Comparison of ENCODE assay signal across 16 cellular contexts in the genomic region with DNA sequence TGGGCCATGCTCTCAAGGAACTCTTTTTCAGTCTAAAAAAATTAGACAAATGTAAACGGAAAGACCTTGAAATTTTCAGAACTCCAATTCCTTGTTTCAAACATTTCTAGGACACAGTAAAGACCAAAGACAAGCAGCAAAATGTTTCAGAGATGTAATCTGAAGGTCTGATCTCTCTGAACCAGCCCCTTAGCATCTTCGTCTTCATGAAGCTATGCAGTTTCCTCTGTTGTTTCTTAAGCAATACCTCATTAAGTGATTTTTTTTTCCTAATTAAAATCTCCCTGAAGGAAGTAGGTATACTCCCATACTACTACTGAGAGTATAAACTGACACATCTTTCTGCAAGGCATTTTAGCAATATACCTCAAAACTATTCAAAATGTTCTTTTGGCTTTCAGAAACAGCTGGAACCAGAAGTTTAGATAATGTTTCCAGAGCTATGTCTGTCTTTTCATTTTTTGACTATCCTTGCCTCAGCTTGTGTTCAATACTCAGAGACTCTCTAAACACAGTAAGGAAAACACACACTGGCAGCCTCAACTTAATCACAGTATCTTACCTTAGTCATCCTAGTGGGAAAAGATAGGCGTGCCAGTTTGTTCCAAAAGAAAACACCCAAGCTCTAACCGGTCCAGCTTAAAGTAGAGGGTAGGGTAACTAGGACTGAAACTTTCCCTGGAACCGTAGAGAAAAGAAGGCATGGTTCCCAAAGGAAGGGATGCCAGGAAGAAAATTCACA. TPM values are rescaled to one million over a fixed set of nuclear protein-coding genes. Genes with fewer than 3 reads are reported as not detected.
DNase-seq lines count a peak whose midpoint lies in the region; ATAC-seq, FAIRE-seq and TF ChIP-seq lines count a peak whose summit lies in the region.
"Had no signal": no experiment of that assay in that cellular context is flagged by ENCODE, and none has a peak within 500 bp of the region (broad histone marks: within the 10 kb centered on the region; RNA-seq: fewer than 3 reads in every experiment).

No MANE protein-coding gene starts in this region.

- 68% methylated on average over 5 of the region's 5 CpGs for WGBS in A549 (ENCODE audit: missing lambda C conversion rate)
- 4% methylated on average over 5 of the region's 5 CpGs for WGBS in K562 (ENCODE audit: insufficient coverage, low coverage, missing lambda C conversion rate)

- POLR2A ChIA-PET in A549 (lab: Yijun Ruan, JAX) (no interaction called here), K562 (lab: Yijun Ruan, JAX) (no interaction called here)

- peaks cover 6% of the 10 kb centered on the region for H3K4me1 Mint-ChIP-seq in stimulated activated memory B cell treated with anti-CD40 and anti-IgM and Interleukin-4, amounts not matched to agents 10 μg/mL and 1 μg/mL and 100 μg/mL, for 72 hours

- in situ Hi-C loops in K562 (cut with MboI): no loop called here

- H3K4me3 Mint-ChIP-seq in stimulated activated memory B cell treated with anti-CD40 and anti-IgM and Interleukin-4, amounts not matched to agents 10 μg/mL and 1 μg/mL and 100 μg/mL, for 72 hours: no peak overlapping the region

- TF ChIP-seq RAD21 in A549 (conservative IDR thresholded peaks at IDR 0.05 in 1 of 2, IDR thresholded peaks at IDR 0.05 in 1 of 2): no peak
- TF ChIP-seq RAD21 in K562 (CRISPR knock-in tag; conservative IDR thresholded peaks at IDR 0.05 in 1 of 2, IDR thresholded peaks at IDR 0.05 in 1 of 2): no peak

- peaks cover 7% of the 10 kb centered on the region for H3K36me3 Mint-ChIP-seq in stimulated activated memory B cell treated with anti-CD40 and anti-IgM and Interleukin-4, amounts not matched to agents 10 μg/mL and 1 μg/mL and 100 μg/mL, for 72 hours

- H4K20me1 ChIP-seq in K562 (replicated peaks; ENCODE audit: control insufficient read depth, insufficient read depth, low read length): peaks cover 4% of the 10 kb centered on the region; the same call in 1 of the 2 replicates

- ATAC-seq in A549: no peak; a peak in 1 of 6 replicates
- ATAC-seq in K562: no peak
- ATAC-seq in left colon: no peak
- ATAC-seq in HG02571 (IDR thresholded peaks at IDR 0.05; ENCODE audit: unreplicated experiment): no peak
- no peak for ATAC-seq in GM18907 (IDR thresholded peaks at IDR 0.05; ENCODE audit: unreplicated experiment)
- ATAC-seq in stimulated activated memory B cell treated with anti-CD40 and anti-IgM and Interleukin-4, amounts not matched to agents 10 μg/mL and 1 μg/mL and 100 μg/mL, for 72 hours: no peak
- ATAC-seq: Right ventricle myocardium inferior had no signal

- no peak for TF ChIP-seq POLR2A in A549 (IDR thresholded peaks at IDR 0.05; ENCODE audit: low read length)
- no peak for TF ChIP-seq POLR2A in K562 (conservative IDR thresholded peaks at IDR 0.05)

- intact Hi-C loops in K562 (cut with micrococcal nuclease): no loop called here
- intact Hi-C loops in left colon (cut with DNase I, micrococcal nuclease): no loop called here

- H3K9me3 ChIP-seq in A549 (no peaks in the 10 kb centered on the region), K562 (replicated peaks; ENCODE audit: control insufficient read depth, insufficient read depth, low read depth, low read length) (no peaks in the 10 kb centered on the region)

- DNase-seq in A549 (ENCODE audit: low read depth in 1 of 2, low spot score in 1 of 2): no peak
- peak; percentile 47 for DNase-seq in LHCN-M2 (ENCODE audit: low read depth)
- DNase-seq in K562 (ENCODE audit: extremely low read depth in 1 of 4, low spot score in 3 of 4): no peak
- peak; percentile 33 for DNase-seq in fibroblast of mammary gland (ENCODE audit: low read depth)
- no peak for DNase-seq in left colon
- DNase-seq: 8988T, MV-4-11, NCI-H1436, NCI-H2081, NCI-H69 had no signal

- 0 out of 5 replicates have a peak, but pooled peaks cover 0 to 3% of the 10 kb centered on the region in 2 experiments for H3K27me3 ChIP-seq in K562 (ENCODE audit: control insufficient read depth in 2 of 2, insufficient read depth in 2 of 2, low read length in 2 of 2)
- H3K27me3 ChIP-seq: BLaER1 treated with 17β-estradiol and CSF1 and Interleukin-3, amounts not matched to agents 10 nM and 100 nM had no signal

- H3K4me2 ChIP-seq in A549: peak overlapping the region; percentile 6; the same call in 2 of the 3 replicates
- H3K4me2 ChIP-seq in K562 (ENCODE audit: insufficient read depth, low read length): no peak overlapping the region
- H3K4me2 ChIP-seq: BLaER1 treated with 17β-estradiol and CSF1 and Interleukin-3, amounts not matched to agents 10 nM and 100 nM had no signal

- H3K4me3 ChIP-seq in A549 (no peak overlapping the region), K562 (no peak overlapping the region), fibroblast of mammary gland (ENCODE audit: control insufficient read depth, low read depth, low read length) (no peak overlapping the region)
- H3K4me3 ChIP-seq: BLaER1 treated with 17β-estradiol and CSF1 and Interleukin-3, amounts not matched to agents 10 nM and 100 nM; SK-N-MC had no signal

- no peaks in the 10 kb centered on the region for H3K79me2 ChIP-seq in K562 (ENCODE audit: control insufficient read depth, insufficient read depth, low read length)

- no peaks in the 10 kb centered on the region for H3K36me3 ChIP-seq in K562 (ENCODE audit: control insufficient read depth, insufficient read depth, low read length)
- H3K36me3 ChIP-seq: BLaER1 treated with 17β-estradiol and CSF1 and Interleukin-3, amounts not matched to agents 10 nM and 100 nM had no signal

- TF ChIP-seq EP300 in A549 (IDR thresholded peaks at IDR 0.05): no peak
- no peak for TF ChIP-seq EP300 in K562 (IDR thresholded peaks at IDR 0.05; ENCODE audit: low read length)

- no peaks in the 10 kb centered on the region for H3K27me3 Mint-ChIP-seq in stimulated activated memory B cell treated with anti-CD40 and anti-IgM and Interleukin-4, amounts not matched to agents 10 μg/mL and 1 μg/mL and 100 μg/mL, for 72 hours

- H2AFZ ChIP-seq in K562 (ENCODE audit: low read depth, low read length): no peak overlapping the region

- H3K9ac ChIP-seq in K562 (ENCODE audit: insufficient read depth in 1 of 2, low read depth in 2 of 2, low read length in 2 of 2): no peak overlapping the region
- H3K9ac ChIP-seq: BLaER1 treated with 17β-estradiol and CSF1 and Interleukin-3, amounts not matched to agents 10 nM and 100 nM had no signal

- no peak overlapping the region for H3K27ac Mint-ChIP-seq in stimulated activated memory B cell treated with anti-CD40 and anti-IgM and Interleukin-4, amounts not matched to agents 10 μg/mL and 1 μg/mL and 100 μg/mL, for 72 hours

- H3K27ac ChIP-seq in A549 (no peak overlapping the region), K562 (ENCODE audit: extremely low read depth, low read depth, low read length) (no peak overlapping the region)
- H3K27ac ChIP-seq: BLaER1 treated with 17β-estradiol and CSF1 and Interleukin-3, amounts not matched to agents 10 nM and 100 nM had no signal

- no peak for TF ChIP-seq CTCF in A549 (IDR thresholded peaks at IDR 0.05)
- no peak for TF ChIP-seq CTCF in K562 (IDR thresholded peaks at IDR 0.05 in 2 of 3, conservative IDR thresholded peaks at IDR 0.05 in 1 of 3; ENCODE audit: insufficient read depth in 2 of 3, low read depth in 1 of 3, low read length in 3 of 3)
- TF ChIP-seq CTCF in fibroblast of mammary gland (conservative IDR thresholded peaks at IDR 0.05; ENCODE audit: control insufficient read depth, insufficient read depth, low read depth, low read length): no peak

- CTCF ChIA-PET in A549 (lab: Yijun Ruan, JAX): no interaction called here
- CTCF ChIA-PET in K562 (lab: Yijun Ruan, JAX; ENCODE audit: low intra/inter-chr PET ratio): no interaction called here

- H3K9me1 ChIP-seq in K562 (ENCODE audit: control insufficient read depth, insufficient read depth, low read length): no peaks in the 10 kb centered on the region

- FAIRE-seq in A549 (lab: Jason Lieb, UNC) (no peak), K562 (lab: Jason Lieb, UNC) (no peak)

- BruUV-seq in K562 (replicated peaks; lab: Mats Ljungman, UMichigan): no TSS peak

- no peaks in the 10 kb centered on the region for H3K9me3 Mint-ChIP-seq in stimulated activated memory B cell treated with anti-CD40 and anti-IgM and Interleukin-4, amounts not matched to agents 10 μg/mL and 1 μg/mL and 100 μg/mL, for 72 hours

- peaks cover 37% of the 10 kb centered on the region for H3K4me1 ChIP-seq in A549
- no peaks in the 10 kb centered on the region for H3K4me1 ChIP-seq in K562 (replicated peaks in 1 of 2; ENCODE audit: control insufficient read depth in 2 of 2, insufficient read depth in 2 of 2, low read length in 2 of 2)

RNA-seq across cellular contexts. Expression of gene SBF2, which starts 25.1 kb away (rescaled TPM):
- 49.6 and 59.0 TPM in 2 replicates for polyA plus RNA-seq in A549 (2011; rRNA removed)
- polyA plus RNA-seq in A549 (2012; cell fraction: cytosol; rRNA removed): 12.9 and 14.6 TPM in 2 replicates
- polyA plus RNA-seq in A549 (2012; cell fraction: nucleus; rRNA removed): 15.8 and 20.3 TPM in 2 replicates
- polyA plus RNA-seq in A549 (2017; fragmentation: RNase III; extraction: RNeasy Plus Mini Kit Qiagen cat#74134 plus additional on column Dnase treatment): 11.1 to 12.5 TPM (median 11.9 TPM) in 3 replicates
- polyA minus RNA-seq in A549 (2011; rRNA and poly(A)+ RNA removed): 62.9 and 71.0 TPM in 2 replicates
- 31.6 and 32.1 TPM in 2 replicates for total RNA-seq in LHCN-M2 (2014; rRNA removed)
- polyA plus RNA-seq in LHCN-M2 (2012): 10.4 TPM
- total RNA-seq in K562 (2011; cell fraction: chromatin; rRNA removed; ENCODE audit: low replicate concordance): 16.7 and 43.2 TPM in 2 replicates
- total RNA-seq in K562 (2011; cell fraction: nucleolus; rRNA removed): 6.5 and 8.8 TPM in 2 replicates
- total RNA-seq in K562 (2011; cell fraction: nucleoplasm; rRNA removed): 12.8 and 16.5 TPM in 2 replicates
- 3.8 and 7.0 TPM in 2 replicates for total RNA-seq in K562 (2014; rRNA removed)
- total RNA-seq in K562 (2014; rRNA removed; fragmentation: Illumina TruSeq; extraction: Trizol): 5.1 and 6.4 TPM in 2 replicates
- total RNA-seq in K562 (2015; rRNA removed; fragmentation: Illumina TruSeq; extraction: Trizol): 5.4 and 5.9 TPM in 2 replicates
- total RNA-seq in K562 (2021): 5.0 and 5.6 TPM in 2 replicates
- polyA plus RNA-seq in K562 (2011; rRNA removed): 6.0 and 9.5 TPM in 2 replicates
- 3.4 and 3.8 TPM in 2 replicates for polyA plus RNA-seq in K562 (2011; cell fraction: cytosol; rRNA removed)
- polyA plus RNA-seq in K562 (2011; cell fraction: nucleus; rRNA removed): 6.9 and 7.2 TPM in 2 replicates
- 2.8 and 3.2 TPM in 2 replicates for polyA plus RNA-seq in K562 (2012)
- polyA plus RNA-seq in K562 (2014; fragmentation: Illumina TruSeq; extraction: Trizol): 3.9 and 5.3 TPM in 2 replicates
- polyA plus RNA-seq in K562 (2014; fragmentation: Nextera tagmentation; extraction: Ambion mirVana): 1 to 10 TPM in 1 of 2 experiments, under 1 TPM in 1; 0.80 to 2.2 TPM
- polyA plus RNA-seq in K562 (2014; rRNA removed): 2.7 and 3.4 TPM in 2 replicates
- polyA minus RNA-seq in K562 (2011; rRNA and poly(A)+ RNA removed): 16.0 and 16.3 TPM in 2 replicates
- 5.3 and 8.2 TPM in 2 replicates for polyA minus RNA-seq in K562 (2011; cell fraction: cytosol; rRNA and poly(A)+ RNA removed)
- polyA minus RNA-seq in K562 (2011; cell fraction: nucleus; rRNA and poly(A)+ RNA removed): 10.0 and 14.9 TPM in 2 replicates
- total RNA-seq in left colon: 10 to 100 TPM; 46.4 to 49.9 TPM

RNA-seq across cellular contexts. Expression of gene ADM, which starts 36.0 kb away (rescaled TPM):
- polyA plus RNA-seq in A549 (2011; rRNA removed) (69.4 and 72.1 TPM in 2 replicates), A549 (2017; fragmentation: RNase III; extraction: RNeasy Plus Mini Kit Qiagen cat#74134 plus additional on column Dnase treatment) (65.8 to 91.3 TPM (median 66.3 TPM) in 3 replicates), K562 (2011; rRNA removed) (0.32 and 0.47 TPM in 2 replicates), K562 (2014; fragmentation: Illumina TruSeq; extraction: Trizol) (not detected in 2 replicates), K562 (2014; fragmentation: Nextera tagmentation; extraction: Ambion mirVana) (not detected), K562 (2014; rRNA removed) (0.20 and 0.23 TPM in 2 replicates)
- 212 and 216 TPM in 2 replicates for polyA plus RNA-seq in A549 (2012; cell fraction: cytosol; rRNA removed)
- polyA plus RNA-seq in A549 (2012; cell fraction: nucleus; rRNA removed): 370 and 459 TPM in 2 replicates
- 75.4 and 88.9 TPM in 2 replicates for polyA minus RNA-seq in A549 (2011; rRNA and poly(A)+ RNA removed)
- total RNA-seq in LHCN-M2 (2014; rRNA removed) (160 and 164 TPM in 2 replicates), K562 (2014; rRNA removed) (not detected in 2 replicates), K562 (2014; rRNA removed; fragmentation: Illumina TruSeq; extraction: Trizol) (not detected in 2 replicates), K562 (2015; rRNA removed; fragmentation: Illumina TruSeq; extraction: Trizol) (not detected in 2 replicates), K562 (2021) (0.49 and 0.78 TPM in 2 replicates), left colon (10 to 100 TPM; 47.1 to 81.7 TPM)
- 146 TPM for polyA plus RNA-seq in LHCN-M2 (2012)
- total RNA-seq in K562 (2011; cell fraction: chromatin; rRNA removed; ENCODE audit: low replicate concordance): 0.35 and 1.2 TPM in 2 replicates
- total RNA-seq in K562 (2011; cell fraction: nucleolus; rRNA removed): 0.39 and 1.7 TPM in 2 replicates
- total RNA-seq in K562 (2011; cell fraction: nucleoplasm; rRNA removed): 0.46 and 1.0 TPM in 2 replicates
- polyA plus RNA-seq in K562 (2011; cell fraction: cytosol; rRNA removed): 0.25 and 0.59 TPM in 2 replicates
- 0.63 and 1.0 TPM in 2 replicates for polyA plus RNA-seq in K562 (2011; cell fraction: nucleus; rRNA removed)
- 0.21 and 0.30 TPM in 2 replicates for polyA plus RNA-seq in K562 (2012)
- polyA minus RNA-seq in K562 (2011; rRNA and poly(A)+ RNA removed): not detected in 2 replicates
- 0.67 and 0.73 TPM in 2 replicates for polyA minus RNA-seq in K562 (2011; cell fraction: cytosol; rRNA and poly(A)+ RNA removed)
- polyA minus RNA-seq in K562 (2011; cell fraction: nucleus; rRNA and poly(A)+ RNA removed): 0.40 and 0.89 TPM in 2 replicates

Comparison
In these comparisons a context has a peak if more than half of its experiments do, and no peak if none do; other contexts are left out.
1. DNase-seq: peak in LHCN-M2 (single experiment) and fibroblast of mammary gland (single experiment); none in A549 (0 of 2), K562 (0 of 4) and left colon (0 of 2).
2. RNA of gene ADM, which starts 36.0 kb away (total RNA-seq): 160 to 164 TPM in LHCN-M2 and 47.1 to 81.7 TPM in left colon; 0.35 to 1.7 TPM in K562; every median in the first group is over 10 times any median in the second.
3. Of the 35 proteins assayed by ChIP-seq in both K562 and A549: peak only in K562: CBX8; only in A549: none; in both: none; in neither: 34.